ENCODE assay signal across 7 cellular contexts in the genomic region with DNA sequence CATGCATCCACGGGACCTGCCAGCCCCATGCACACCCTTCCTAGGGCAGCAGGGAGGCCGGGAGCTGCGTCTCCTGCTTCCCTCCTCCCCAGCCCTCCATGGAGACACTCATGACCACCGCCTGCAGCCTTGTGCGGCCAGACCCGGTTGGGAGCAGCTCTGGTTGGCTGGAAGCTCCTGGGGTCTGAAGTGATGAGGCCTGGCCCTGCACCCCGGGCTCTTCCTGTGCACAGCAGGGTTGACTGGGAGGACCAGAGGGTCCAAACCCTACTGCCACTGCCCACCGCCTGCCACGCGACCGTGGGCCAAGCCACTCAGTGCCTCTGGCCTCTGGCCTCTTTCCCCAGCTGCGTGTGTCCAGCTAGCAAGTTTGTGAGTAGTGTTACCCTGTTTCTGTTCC.
"Had no signal": no experiment of that assay in that cellular context is flagged by ENCODE, and none has a peak within 500 bp of the region (broad histone marks: within the 10 kb centered on the region; RNA-seq: fewer than 3 reads in every experiment).

No MANE protein-coding gene starts in this region.

- DNase-seq: activated CD4-positive, alpha-beta T cell treated with anti-CD3 and anti-CD28 coated beads, Interleukin-2, amount 50 U/mL, for 1 hour; activated gamma-delta T cell treated with Interleukin-2 at 50 U/mL for 16 hours; activated naive CD8-positive, alpha-beta T cell treated with anti-CD3 and anti-CD28 coated beads for 36 hours; hippocampal formation; mammary epithelial cell; tibial artery had no signal

- H3K27ac Mint-ChIP-seq: activated naive CD8-positive, alpha-beta T cell treated with anti-CD3 and anti-CD28 coated beads for 36 hours; nephron had no signal

- H3K4me1 ChIP-seq: tibial artery had no signal

- H3K9me3 Mint-ChIP-seq: activated naive CD8-positive, alpha-beta T cell treated with anti-CD3 and anti-CD28 coated beads for 36 hours; nephron had no signal

- H3K4me3 ChIP-seq: tibial artery had no signal

- H3K9me3 ChIP-seq: tibial artery had no signal

- H3K4me3 Mint-ChIP-seq: activated naive CD8-positive, alpha-beta T cell treated with anti-CD3 and anti-CD28 coated beads for 36 hours; nephron had no signal

- H3K4me1 Mint-ChIP-seq: activated naive CD8-positive, alpha-beta T cell treated with anti-CD3 and anti-CD28 coated beads for 36 hours had no signal

- H3K27ac ChIP-seq: tibial artery had no signal

- H3K36me3 ChIP-seq: tibial artery had no signal

- H3K36me3 Mint-ChIP-seq: activated naive CD8-positive, alpha-beta T cell treated with anti-CD3 and anti-CD28 coated beads for 36 hours had no signal
